In the genomic region with DNA sequence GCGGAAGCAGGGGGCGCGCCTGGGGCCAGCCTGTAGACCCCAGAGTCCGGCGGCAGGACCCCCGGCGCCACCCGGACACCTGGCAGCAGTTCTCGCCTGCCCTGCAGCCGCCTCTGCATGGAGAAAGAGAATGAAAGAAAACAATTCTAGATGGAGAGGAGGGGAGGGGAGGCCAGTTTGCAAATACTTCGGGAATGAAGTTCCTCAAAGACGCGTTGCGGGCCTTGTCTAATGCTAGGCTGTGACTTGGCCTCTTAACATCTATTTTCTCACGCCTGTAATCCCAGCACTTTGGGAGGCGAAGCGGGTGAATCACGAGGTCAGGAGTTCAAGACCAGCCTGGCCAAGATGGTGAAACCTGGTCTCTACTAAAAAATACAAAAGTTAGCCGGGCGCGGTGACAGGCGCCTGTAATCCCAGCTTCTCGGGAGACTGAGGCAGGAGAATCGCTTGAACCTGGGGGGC, we compare ENCODE assay signal across 8 cellular contexts. TPM values are rescaled to one million over a fixed set of nuclear protein-coding genes. Genes with fewer than 3 reads are reported as not detected.
A peak's percentile ranks its signal among the peaks of the same experiment; 100 is the strongest.
DNase-seq lines count a peak whose midpoint lies in the region; ATAC-seq and TF ChIP-seq lines count a peak whose summit lies in the region.

No MANE protein-coding gene starts in this region.

- H3K36me3 ChIP-seq in ES-I3 (ENCODE audit: insufficient read depth, low read length) = no peaks in the 10 kb centered on the region
- H3K36me3 ChIP-seq in sigmoid colon = no peaks in the 10 kb centered on the region

- peak overlapping the region; percentile 74; the same call in 1 of the 2 replicates for H3K9ac ChIP-seq in ES-I3 (ENCODE audit: low read depth, low read length)

- 4% methylated on average over 24 of the region's 24 CpGs for WGBS in right cardiac atrium
- 2 to 5% methylated on average over 24 of the region's 24 CpGs for WGBS in sigmoid colon, 2 donors

- TF ChIP-seq CTCF in WI38 (IDR thresholded peaks at IDR 0.05; ENCODE audit: low read depth, low read length) (no peak), sigmoid colon (IDR thresholded peaks at IDR 0.05) (no peak)

- H3K4me1 ChIP-seq in ES-I3 (ENCODE audit: insufficient read depth, low read length) (no peaks in the 10 kb centered on the region; the same call in 1 of the 2 replicates), right cardiac atrium (ENCODE audit: control insufficient read depth, insufficient read depth, low read length) (peaks cover 2% of the 10 kb centered on the region), sigmoid colon (peaks cover 0 to 39% (median 36%) of the 10 kb centered on the region in 4 donors)

- TF ChIP-seq EP300 in sigmoid colon (IDR thresholded peaks at IDR 0.05) = no peak

- H3K27me3 ChIP-seq in right cardiac atrium (ENCODE audit: control insufficient read depth, insufficient read depth) (peaks cover 5% of the 10 kb centered on the region), sigmoid colon (peaks cover 41 to 97% (median 62%) of the 10 kb centered on the region in 3 donors)

- H3K4me3 ChIP-seq in WI38 (ENCODE audit: low read depth, low read length) = peak overlapping the region; percentile 39
- H3K4me3 ChIP-seq in right cardiac atrium (ENCODE audit: low read length) = peak overlapping the region; percentile 31
- H3K4me3 ChIP-seq in sigmoid colon = peak overlapping the region in 3 of 4 donors; percentile 26 to 40 (median 38)

- TF ChIP-seq POLR2A in sigmoid colon (IDR thresholded peaks at IDR 0.05) = no peak

- no peaks in the 10 kb centered on the region for H3K9me3 ChIP-seq in ES-I3 (ENCODE audit: control insufficient read depth, insufficient read depth, low read length)
- H3K9me3 ChIP-seq in right cardiac atrium (ENCODE audit: control insufficient read depth, low read length) = no peaks in the 10 kb centered on the region
- no peaks in the 10 kb centered on the region for H3K9me3 ChIP-seq in sigmoid colon

- in situ Hi-C loops in ACHN (cut with HindIII; ENCODE audit: low pct_ligation_motif_present, low pct_unique_long_range_greater_than_20kb, low sequenced_read_pairs) = no loop called here

- DNase-seq in right cardiac atrium = no peak
- DNase-seq in sigmoid colon = no peak
- DNase-seq in activated CD4-positive, CD25-positive, alpha-beta regulatory T cell treated with anti-CD3 and anti-CD28 coated beads, Interleukin-2, amount 50 U/mL, for 72 hours = no peak
- DNase-seq in ACHN = no peak
- no peak for DNase-seq in middle frontal gyrus (ENCODE audit: extremely low spot score, low spot score)

- no peak for ATAC-seq in right cardiac atrium
- ATAC-seq in HG03520 (IDR thresholded peaks at IDR 0.05; ENCODE audit: unreplicated experiment) = no peak

- no peak overlapping the region for H3K27ac ChIP-seq in right cardiac atrium (ENCODE audit: low read length)
- H3K27ac ChIP-seq in sigmoid colon = no peak overlapping the region

- intact Hi-C loops in right cardiac atrium (cut with DNase I) (loop anchor here in 1 of 4 donors (5.0 kb wide), 1 partner anchor 374 kb away; no protein-coding TSS in a partner anchor), sigmoid colon (cut with DNase I) (no loop called here)

RNA-seq across cellular contexts. Expression of gene BARX2, which starts 2.1 kb away (rescaled TPM):
- total RNA-seq in right cardiac atrium (not detected), sigmoid colon (not detected)
- polyA plus RNA-seq in right cardiac atrium (not detected), sigmoid colon (10 to 100 TPM; 10.0 to 19.7 (median 12.0) TPM)
